In the genomic region with DNA sequence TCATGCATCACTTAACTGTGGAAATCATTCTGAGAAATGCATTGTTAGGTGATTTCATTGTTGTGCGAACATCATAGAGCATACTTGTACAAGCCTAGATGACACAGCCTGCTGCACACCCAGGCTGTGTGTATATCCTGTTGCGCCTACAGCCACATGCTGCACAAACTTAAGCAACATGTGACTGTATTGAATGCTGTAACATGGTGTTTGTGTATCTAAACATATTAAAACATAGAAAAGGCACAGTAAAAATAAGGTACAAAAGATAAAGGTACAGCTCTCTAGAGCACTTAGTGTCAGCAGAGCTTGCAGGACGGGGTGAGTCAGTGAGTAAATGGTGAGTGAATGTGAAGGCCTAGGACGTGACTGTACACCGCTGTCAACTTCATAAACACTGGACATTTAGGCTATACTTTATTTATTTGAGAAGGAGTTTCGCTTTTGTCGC, we compare ENCODE assay signal across 8 cellular contexts. TPM values are rescaled to one million over a fixed set of nuclear protein-coding genes. Genes with fewer than 3 reads are reported as not detected.
DNase-seq lines count a peak whose midpoint lies in the region; ATAC-seq, FAIRE-seq and TF ChIP-seq lines count a peak whose summit lies in the region.

No MANE protein-coding gene starts in this region.

- no peaks in the 10 kb centered on the region for H3K27me3 ChIP-seq in RWPE2 (ENCODE audit: insufficient read depth, poor library complexity, severe bottlenecking)
- no peaks in the 10 kb centered on the region for H3K27me3 ChIP-seq in endothelial cell of umbilical vein (ENCODE audit: control insufficient read depth in 2 of 2, insufficient read depth in 2 of 2, low read length in 2 of 2)
- no peaks in the 10 kb centered on the region for H3K27me3 ChIP-seq in trophoblast cell (ENCODE audit: insufficient read depth, low read length)
- H3K27me3 ChIP-seq in Peyer's patch, result no peaks in the 10 kb centered on the region

- no CpG with 5 or more reads among the region's 7 CpGs for WGBS in trophoblast cell (ENCODE audit: extremely low coverage, insufficient coverage, insufficient read length)

- no peak overlapping the region for H3K18ac ChIP-seq in trophoblast cell (ENCODE audit: low read length)

- H3K4me2 ChIP-seq in endothelial cell of umbilical vein (ENCODE audit: insufficient read depth, low read length) (peak overlapping the region; percentile 5), trophoblast cell (ENCODE audit: low read length) (no peak overlapping the region)

- TF ChIP-seq POLR2A in endothelial cell of umbilical vein (IDR thresholded peaks at IDR 0.05; ENCODE audit: low read depth, low read length) (no peak), Peyer's patch (IDR thresholded peaks at IDR 0.05) (no peak)

- no peaks in the 10 kb centered on the region for H3K9me3 ChIP-seq in RWPE2 (ENCODE audit: severe bottlenecking)
- H3K9me3 ChIP-seq in endothelial cell of umbilical vein (replicated peaks; ENCODE audit: control insufficient read depth, insufficient read depth, low read length), result no peaks in the 10 kb centered on the region
- H3K9me3 ChIP-seq in trophoblast cell (ENCODE audit: insufficient read depth, low read depth, low read length), result no peaks in the 10 kb centered on the region
- H3K9me3 ChIP-seq in Peyer's patch, result no peaks in the 10 kb centered on the region

- H3K4me1 ChIP-seq in RWPE2 (ENCODE audit: insufficient read depth, poor library complexity, severe bottlenecking) (peaks cover 80% of the 10 kb centered on the region), endothelial cell of umbilical vein (ENCODE audit: control insufficient read depth, extremely low read depth, insufficient read depth, low read length) (peaks cover 30% of the 10 kb centered on the region), trophoblast cell (ENCODE audit: control insufficient read depth in 1 of 2, insufficient read depth in 2 of 2, low read length in 2 of 2) (peaks cover 22 to 29% of the 10 kb centered on the region in 2 experiments), Peyer's patch (peaks cover 0 to 51% (median 13%) of the 10 kb centered on the region in 4 donors)

- no peaks in the 10 kb centered on the region for H3K9me1 ChIP-seq in endothelial cell of umbilical vein (replicated peaks; ENCODE audit: control insufficient read depth, extremely low read depth, insufficient read depth, low read length)

- POLR2A ChIA-PET in endothelial cell of umbilical vein (lab: Charles Lee), result no interaction called here

- H3K27ac ChIP-seq in RWPE2 (ENCODE audit: poor library complexity, severe bottlenecking) (peak overlapping the region; percentile 87), endothelial cell of umbilical vein (ENCODE audit: insufficient read depth, low read depth, low read length) (peak overlapping the region; percentile 61), trophoblast cell (ENCODE audit: low read depth, low read length) (no peak overlapping the region), Peyer's patch (no peak overlapping the region)

- CTCF ChIA-PET in endothelial cell of umbilical vein (lab: Charles Lee), result interaction anchor here (1.4 to 1.7 kb wide), 2 partner anchors 18 to 23 kb away, joined by 3 to 17 read pairs; no protein-coding TSS in a partner anchor

- intact Hi-C loops in endothelial cell of umbilical vein (cut with micrococcal nuclease), result no loop called here

- no peak overlapping the region for H2AK5ac ChIP-seq in trophoblast cell (ENCODE audit: low read length)

- H2BK12ac ChIP-seq in trophoblast cell (ENCODE audit: low read length), result no peak overlapping the region

- no peak overlapping the region for H4K12ac ChIP-seq in trophoblast cell (ENCODE audit: low read depth, low read length)

- no peak overlapping the region for H3K9ac ChIP-seq in endothelial cell of umbilical vein (replicated peaks; ENCODE audit: extremely low read depth, insufficient read depth, low read length)
- no peak overlapping the region for H3K9ac ChIP-seq in trophoblast cell (ENCODE audit: low read length)

- no peak overlapping the region for H3K23ac ChIP-seq in trophoblast cell (ENCODE audit: low read length)

- peak overlapping the region; percentile 92 for H3K4ac ChIP-seq in trophoblast cell (ENCODE audit: low read depth, low read length)

- BruUV-seq in endothelial cell of umbilical vein (replicated peaks; lab: Mats Ljungman, UMichigan), result no TSS peak

- FAIRE-seq in endothelial cell of umbilical vein (lab: Jason Lieb, UNC), result peak; percentile 84

- peaks cover 10% of the 10 kb centered on the region; the same call in 1 of the 2 replicates for H3K36me3 ChIP-seq in RWPE2 (ENCODE audit: low read depth)
- no peaks in the 10 kb centered on the region for H3K36me3 ChIP-seq in endothelial cell of umbilical vein (ENCODE audit: control insufficient read depth in 2 of 2, extremely low read depth in 1 of 2, insufficient read depth in 2 of 2, low read length in 2 of 2)
- H3K36me3 ChIP-seq in trophoblast cell (ENCODE audit: control insufficient read depth in 1 of 2, insufficient read depth in 2 of 2, low read length in 2 of 2), result no peaks in the 10 kb centered on the region
- H3K36me3 ChIP-seq in Peyer's patch, result no peaks in the 10 kb centered on the region

- H4K91ac ChIP-seq in trophoblast cell (ENCODE audit: low read depth, low read length), result no peak overlapping the region

- dilution Hi-C loops in endothelial cell of umbilical vein (cut with MboI; ENCODE audit: extremely low pct_ligation_motif_present, low sequenced_read_pairs), result no loop called here

- H3K4me3 ChIP-seq in RWPE2 (ENCODE audit: severe bottlenecking) (no peak overlapping the region), endothelial cell of umbilical vein (replicated peaks in 1 of 3; ENCODE audit: insufficient read depth in 1 of 3, low read depth in 1 of 3, low read length in 3 of 3) (no peak overlapping the region), trophoblast cell (ENCODE audit: low read depth, low read length) (no peak overlapping the region), Peyer's patch (no peak overlapping the region)

- no peak overlapping the region for H2BK5ac ChIP-seq in trophoblast cell (ENCODE audit: low read depth, low read length, poor library complexity)

- H3K79me1 ChIP-seq in trophoblast cell (ENCODE audit: low read length), result peaks cover 4% of the 10 kb centered on the region

- DNase-seq in ELR (ENCODE audit: low read depth) (peak; percentile 94), RWPE2 (ENCODE audit: low spot score) (no peak), endothelial cell of umbilical vein (ENCODE audit: low read depth, low spot score) (peak; percentile 73), trophoblast cell (peak; percentile 37 to 55), Peyer's patch (no peak), NCI-H146 treated with DMSO at 0.1 percent for 48 hours (lab: John Stamatoyannopoulos, UW; ENCODE audit: unreplicated experiment) (no peak), NCI-H526 (lab: John Stamatoyannopoulos, UW) (no peak), NOMO-1 treated with DMSO at 0.1 percent for 48 hours (lab: John Stamatoyannopoulos, UW; ENCODE audit: unreplicated experiment) (no peak)

- no peak overlapping the region for H3K14ac ChIP-seq in trophoblast cell (ENCODE audit: low read length)

- TF ChIP-seq CTCF in RWPE2 (IDR thresholded peaks at IDR 0.05; ENCODE audit: poor library complexity, severe bottlenecking) (no peak), endothelial cell of umbilical vein (IDR thresholded peaks at IDR 0.05; ENCODE audit: extremely low read depth in 1 of 2, insufficient read depth in 1 of 2, low read depth in 1 of 2, low read length in 2 of 2) (no peak), Peyer's patch (IDR thresholded peaks at IDR 0.05) (no peak)

- no peak overlapping the region for H4K8ac ChIP-seq in trophoblast cell (ENCODE audit: low read depth, low read length)

- ATAC-seq in RWPE2 (ENCODE audit: low read depth), result peak; percentile 71

- peaks cover 90% of the 10 kb centered on the region for H3K79me2 ChIP-seq in endothelial cell of umbilical vein (ENCODE audit: control insufficient read depth, insufficient read depth, low read length)
- peaks cover 47% of the 10 kb centered on the region for H3K79me2 ChIP-seq in trophoblast cell (ENCODE audit: control insufficient read depth, insufficient read depth, low read length, poor library complexity)

- no peaks in the 10 kb centered on the region for H4K20me1 ChIP-seq in endothelial cell of umbilical vein (replicated peaks; ENCODE audit: control insufficient read depth, extremely low read depth, insufficient read depth, low read length)

- no peak overlapping the region for H2BK120ac ChIP-seq in trophoblast cell (ENCODE audit: insufficient read depth, low read length, poor library complexity)

- H2AFZ ChIP-seq in endothelial cell of umbilical vein (ENCODE audit: low read depth, low read length) (no peak overlapping the region), trophoblast cell (ENCODE audit: insufficient read depth, low read length, poor library complexity) (no peak overlapping the region)

TF ChIP-seq in endothelial cell of umbilical vein, 7 proteins besides CTCF, POLR2A, EP300 and RAD21:
- TF ChIP-seq MAX (IDR thresholded peaks at IDR 0.05; ENCODE audit: insufficient read depth, insufficient read length) (peak; percentile 48), FOS (IDR thresholded peaks at IDR 0.05; ENCODE audit: borderline replicate concordance, insufficient read depth, low read length) (peak; percentile 38), GATA2 (IDR thresholded peaks at IDR 0.05; ENCODE audit: insufficient read depth, insufficient read length, low read depth, low read length) (no peak), MYC (IDR thresholded peaks at IDR 0.05; ENCODE audit: low read depth, low read length) (no peak), POLR2AphosphoS5 (IDR thresholded peaks at IDR 0.05; ENCODE audit: insufficient read depth, low read depth, low read length) (peak; percentile 29), JUN (IDR thresholded peaks at IDR 0.05; ENCODE audit: borderline replicate concordance, insufficient read depth, insufficient read length, low read depth) (peak; percentile 31), EZH2 (IDR thresholded peaks at IDR 0.05; ENCODE audit: borderline replicate concordance, low read depth, low read length, severe bottlenecking) (no peak)
TF ChIP-seq in endothelial cell of umbilical vein: peak in this region for 4.

RNA-seq across cellular contexts. Expression of gene FOXK2, which starts 11.9 kb away (rescaled TPM):
- 75.1 and 79.3 TPM in 2 replicates for total RNA-seq in endothelial cell of umbilical vein
- 32.8 and 33.4 TPM in 2 replicates for polyA plus RNA-seq in endothelial cell of umbilical vein
- 27.7 and 29.7 TPM in 2 replicates for polyA plus RNA-seq in endothelial cell of umbilical vein (2011; cell fraction: cytosol; rRNA removed)
- polyA plus RNA-seq in endothelial cell of umbilical vein (2011; cell fraction: nucleus; rRNA removed), result 36.4 and 37.8 TPM in 2 replicates
- polyA plus RNA-seq in endothelial cell of umbilical vein (2012), result 38.5 and 42.7 TPM in 2 replicates
- polyA minus RNA-seq in endothelial cell of umbilical vein, result 48.7 and 48.8 TPM in 2 replicates
- polyA minus RNA-seq in endothelial cell of umbilical vein (2011; cell fraction: cytosol; rRNA and poly(A)+ RNA removed), result 41.8 TPM
- polyA minus RNA-seq in endothelial cell of umbilical vein (2011; cell fraction: nucleus; rRNA and poly(A)+ RNA removed), result 41.6 and 56.0 TPM in 2 replicates
- polyA plus RNA-seq in trophoblast cell (2013), result 68.4 and 69.0 TPM in 2 replicates
- 10 to 100 TPM; 40.6 to 67.7 (median 61.1) TPM for total RNA-seq in Peyer's patch

Comparison
In these comparisons a context has a peak if more than half of its experiments do, and no peak if none do; other contexts are left out.
1. DNase-seq: peak in ELR (single experiment), endothelial cell of umbilical vein (single experiment) and trophoblast cell (2 of 2); none in RWPE2 (single experiment), Peyer's patch (0 of 3), NCI-H146 treated with DMSO at 0.1 percent for 48 hours (single experiment), NCI-H526 (0 of 2) and NOMO-1 treated with DMSO at 0.1 percent for 48 hours (single experiment).
2. H3K27ac ChIP-seq: peak in RWPE2 (single experiment) and endothelial cell of umbilical vein (single experiment); none in trophoblast cell (single experiment) and Peyer's patch (0 of 4).